8 cellular contexts compared by ENCODE assay signal in the genomic region with DNA sequence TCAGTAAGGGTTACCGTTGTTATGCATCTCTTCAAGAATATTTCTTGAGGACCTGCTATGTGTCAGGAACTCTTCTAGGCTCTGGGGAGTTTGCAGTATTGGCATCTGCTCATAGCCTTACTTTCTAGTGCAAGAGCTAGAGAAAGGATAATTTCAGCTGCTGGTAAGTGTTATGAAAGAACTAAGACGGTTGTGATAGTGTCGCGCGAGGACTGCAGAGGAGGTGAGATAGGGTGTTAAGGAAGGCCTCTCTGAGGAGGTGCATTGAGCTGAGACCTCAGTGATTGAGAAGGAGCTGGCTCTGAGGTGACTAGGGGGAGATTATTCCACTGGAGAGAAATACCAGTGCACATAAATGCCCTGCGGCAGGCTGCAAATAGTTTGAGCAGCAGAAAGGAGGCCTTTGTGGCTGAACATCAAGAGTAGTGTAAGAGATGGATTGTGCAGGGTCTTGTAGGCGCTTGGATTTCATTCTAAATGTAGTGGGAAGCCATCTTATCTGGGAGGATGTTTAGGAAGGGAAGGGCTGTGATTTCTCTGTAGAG. TPM values are rescaled to one million over a fixed set of nuclear protein-coding genes. Genes with fewer than 3 reads are reported as not detected.
DNase-seq lines count a peak whose midpoint lies in the region; ATAC-seq, FAIRE-seq and TF ChIP-seq lines count a peak whose summit lies in the region.

No MANE protein-coding gene starts in this region.

- H3K4me1 ChIP-seq in mucosa of rectum (ENCODE audit: control insufficient read depth in 2 of 2, insufficient read depth in 2 of 2, low read length in 2 of 2), result peaks cover 6 to 8% of the 10 kb centered on the region in 2 donors

- TF ChIP-seq CTCF in GM12875 (IDR thresholded peaks at IDR 0.05; ENCODE audit: borderline replicate concordance, insufficient read depth, low read depth, low read length) (no peak), NB4 (IDR thresholded peaks at IDR 0.05; ENCODE audit: low read depth, low read length) (no peak), bronchial epithelial cell (IDR thresholded peaks at IDR 0.05; ENCODE audit: insufficient read depth, low read length, severe bottlenecking) (no peak)

- H3K4me3 ChIP-seq in GM12875 (ENCODE audit: low read depth, low read length) (peak overlapping the region; percentile 72), NB4 (ENCODE audit: low read depth, low read length) (peak overlapping the region; percentile 93), bronchial epithelial cell (ENCODE audit: low read depth, low read length) (peak overlapping the region; percentile 100), mucosa of rectum (ENCODE audit: low read length in 2 of 2) (peak overlapping the region; percentile 88 to 93)

- H3K9ac ChIP-seq in mucosa of rectum (ENCODE audit: low read depth in 1 of 2, low read length in 2 of 2), result peak overlapping the region; percentile 87 to 94

- peaks cover 16% of the 10 kb centered on the region for H3K36me3 ChIP-seq in bronchial epithelial cell (ENCODE audit: control insufficient read depth, insufficient read depth, low read length)
- peaks cover 17 to 24% of the 10 kb centered on the region in 2 donors for H3K36me3 ChIP-seq in mucosa of rectum (ENCODE audit: control insufficient read depth in 2 of 2, insufficient read depth in 2 of 2, low read length in 2 of 2)

- peak; percentile 67 for DNase-seq in NB4 (ENCODE audit: low read depth)
- no peak for DNase-seq in bronchial epithelial cell (ENCODE audit: low read depth)
- no peak for DNase-seq in SKM-1 treated with dmso at 0.1 percent for 144 hours (lab: John Stamatoyannopoulos, UW; ENCODE audit: unreplicated experiment)
- no peak for DNase-seq in GM19238 (ENCODE audit: insufficient read length, low spot score)
- no peak for DNase-seq in RCC 7860 (ENCODE audit: low spot score)

- TF ChIP-seq POLR2A in NB4 (IDR thresholded peaks at IDR 0.05; ENCODE audit: extremely low read depth, insufficient read length), result no peak

- no peaks in the 10 kb centered on the region for H3K27me3 ChIP-seq in bronchial epithelial cell (ENCODE audit: control insufficient read depth, insufficient read depth, low read length)
- no peaks in the 10 kb centered on the region for H3K27me3 ChIP-seq in mucosa of rectum (ENCODE audit: control insufficient read depth in 2 of 2, insufficient read depth in 2 of 2, low read length in 2 of 2)

- FAIRE-seq in bronchial epithelial cell (lab: Jason Lieb, UNC) (no peak), RCC 7860 (lab: Jason Lieb, UNC) (no peak)

- no peaks in the 10 kb centered on the region for H3K9me3 ChIP-seq in mucosa of rectum (ENCODE audit: control insufficient read depth in 2 of 2, low read length in 2 of 2)

- no peak for ATAC-seq in GM19397 (IDR thresholded peaks at IDR 0.05; ENCODE audit: unreplicated experiment)

- H3K27ac ChIP-seq in mucosa of rectum (ENCODE audit: low read depth in 2 of 2, low read length in 2 of 2), result no peak overlapping the region

RNA-seq across cellular contexts. Expression of a gene that starts 0.8 kb away (rescaled TPM):
- total RNA-seq in bronchial epithelial cell, result 16.5 and 23.4 TPM in 2 replicates

RNA-seq across cellular contexts. Expression of a gene that starts 18.4 kb away (rescaled TPM):
- total RNA-seq in bronchial epithelial cell, result 592 and 595 TPM in 2 replicates

RNA-seq across cellular contexts. Expression of a gene that starts 30.8 kb away (rescaled TPM):
- 36.4 and 47.4 TPM in 2 replicates for total RNA-seq in bronchial epithelial cell

RNA-seq across cellular contexts. Expression of a gene that starts 30.9 kb away (rescaled TPM):
- 38.7 and 39.2 TPM in 2 replicates for total RNA-seq in bronchial epithelial cell
